Comparison of ENCODE assay signal across 8 cellular contexts in the genomic region with DNA sequence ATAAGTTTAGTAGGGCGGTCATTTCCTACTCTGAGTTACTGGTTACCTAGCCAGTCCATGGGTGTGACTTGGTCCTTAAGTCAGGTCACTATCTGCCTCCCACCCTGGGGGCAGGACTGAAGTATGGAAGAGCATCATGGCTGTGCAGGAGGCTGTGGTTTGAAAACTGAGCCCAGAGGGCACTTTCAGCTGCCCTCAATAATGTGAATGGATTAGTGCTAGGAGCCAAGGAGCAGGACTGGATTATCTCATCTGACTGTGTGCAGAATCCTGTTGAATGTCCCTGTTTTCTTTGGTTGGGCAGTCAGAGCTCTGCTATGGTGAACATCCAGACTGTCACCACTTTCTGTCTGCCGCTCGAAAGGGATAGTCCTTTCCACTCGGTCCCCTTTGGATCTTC. TPM values are rescaled to one million over a fixed set of nuclear protein-coding genes. Genes with fewer than 3 reads are reported as not detected.
A peak's percentile ranks its signal among the peaks of the same experiment; 100 is the strongest.
DNase-seq lines count a peak whose midpoint lies in the region; ATAC-seq and TF ChIP-seq lines count a peak whose summit lies in the region.

No MANE protein-coding gene starts in this region.

- intact Hi-C loops in mammary epithelial cell (cut with micrococcal nuclease): loop anchor here (2.0 to 10.0 kb wide), 5 partner anchors 108 to 604 kb away; no protein-coding TSS in a partner anchor

- H3K36me3 ChIP-seq in BE2C: peaks cover 24% of the 10 kb centered on the region
- peaks cover 25% of the 10 kb centered on the region; the same call in 1 of the 2 replicates for H3K36me3 ChIP-seq in HUES64 (ENCODE audit: insufficient read depth, low read length)
- peaks cover 3% of the 10 kb centered on the region for H3K36me3 ChIP-seq in mammary epithelial cell (ENCODE audit: insufficient read depth, low read length)

- H3K27me3 ChIP-seq in BE2C (no peaks in the 10 kb centered on the region), HUES64 (ENCODE audit: insufficient read depth, low read length) (no peaks in the 10 kb centered on the region), mammary epithelial cell (ENCODE audit: insufficient read depth, low read length) (no peaks in the 10 kb centered on the region)

- dilution Hi-C loops in mammary epithelial cell (cut with HindIII; ENCODE audit: low sequenced_read_pairs): no loop called here

- H3K9me3 ChIP-seq in BE2C: no peaks in the 10 kb centered on the region
- no peaks in the 10 kb centered on the region for H3K9me3 ChIP-seq in HUES64 (ENCODE audit: insufficient read depth, low read depth, low read length)
- no peaks in the 10 kb centered on the region for H3K9me3 ChIP-seq in mammary epithelial cell (replicated peaks; ENCODE audit: insufficient read depth, low read length)

- H3K4me3 ChIP-seq in BE2C (ENCODE audit: low read depth, low read length) (peak overlapping the region; percentile 94), HUES64 (ENCODE audit: low read length) (peak overlapping the region; percentile 98), mammary epithelial cell (replicated peaks in 1 of 3; ENCODE audit: insufficient read depth in 1 of 3, low read depth in 2 of 3, low read length in 3 of 3) (peak overlapping the region; percentile 67 to 78 (median 69))

- DNase-seq in BE2C (no peak), mammary epithelial cell (no peak), myocyte (ENCODE audit: low read depth) (peak; percentile 35), NCI-H226 (no peak), NCI-H446 treated with DMSO at 0.1 percent for 48 hours (lab: John Stamatoyannopoulos, UW) (no peak), dedifferentiated amniotic fluid mesenchymal stem cell (ENCODE audit: extremely low spot score) (no peak)

- WGBS in HUES64: 82% methylated on average over 4 of the region's 4 CpGs
- whole genome bisulfite sequencing in mammary epithelial cell (ENCODE audit: low coverage, missing lambda C conversion rate): 43% methylated on average over 4 of the region's 4 CpGs

- H3K9ac ChIP-seq in HUES64 (ENCODE audit: low read depth, low read length) (peak overlapping the region; percentile 99; the same call in 1 of the 2 replicates), mammary epithelial cell (ENCODE audit: insufficient read depth, low read length) (peak overlapping the region; percentile 67)

- no TSS peak for BruUV-seq in mammary epithelial cell (replicated peaks; lab: Mats Ljungman, UMichigan)

- peaks cover 6% of the 10 kb centered on the region for H4K20me1 ChIP-seq in mammary epithelial cell (ENCODE audit: insufficient read depth, low read length)

- peaks cover 60% of the 10 kb centered on the region for H3K79me2 ChIP-seq in mammary epithelial cell (ENCODE audit: insufficient read depth, low read length)

- H3K27ac ChIP-seq in HUES64 (ENCODE audit: low read depth, low read length) (no peak overlapping the region; the same call in 1 of the 2 replicates), mammary epithelial cell (ENCODE audit: insufficient read depth, low read depth, low read length) (peak overlapping the region; percentile 97)

- CTCF ChIA-PET in mammary epithelial cell (lab: Charles Lee; ENCODE audit: low non-redundant PET): no interaction called here

- TF ChIP-seq CTCF in BE2C (IDR thresholded peaks at IDR 0.05; ENCODE audit: low read depth, low read length): no peak
- TF ChIP-seq CTCF in mammary epithelial cell (conservative IDR thresholded peaks at IDR 0.05 in 1 of 2, IDR thresholded peaks at IDR 0.05 in 1 of 2; ENCODE audit: extremely low read depth in 1 of 2, insufficient read depth in 1 of 2, low read depth in 1 of 2, low read length in 2 of 2): no peak

- peaks cover 2% of the 10 kb centered on the region; the same call in 1 of the 2 replicates for H3K4me1 ChIP-seq in BE2C
- peaks cover 53% of the 10 kb centered on the region for H3K4me1 ChIP-seq in HUES64 (ENCODE audit: insufficient read depth, low read length)
- H3K4me1 ChIP-seq in mammary epithelial cell (ENCODE audit: insufficient read depth, low read length): peaks cover 24% of the 10 kb centered on the region

- no peak overlapping the region for H2AFZ ChIP-seq in mammary epithelial cell (ENCODE audit: low read depth, low read length)

- H3K4me2 ChIP-seq in mammary epithelial cell (ENCODE audit: insufficient read depth, low read depth, low read length): peak overlapping the region; percentile 89

- in situ Hi-C loops in mammary epithelial cell (cut with MboI; ENCODE audit: low sequenced_read_pairs in 2 of 2): no loop called here

- ATAC-seq in HG03378 (IDR thresholded peaks at IDR 0.05; ENCODE audit: unreplicated experiment): no peak

RNA-seq across cellular contexts. Expression of gene ATXN7L3B, which starts 1.6 kb away (rescaled TPM):
- polyA plus RNA-seq in BE2C (2012; ENCODE audit: insufficient read depth, insufficient read length, low read depth): 45.0 TPM
- 26.3 TPM for polyA plus RNA-seq in HUES64 (2013, experiment 1 of 2)
- 30.4 TPM for polyA plus RNA-seq in HUES64 (2013, experiment 2 of 2)
- total RNA-seq in mammary epithelial cell (10 to 100 TPM; 22.0 to 22.2 TPM), myocyte (31.8 and 35.9 TPM in 2 replicates)
- 11.3 TPM for polyA plus RNA-seq in mammary epithelial cell
- polyA minus RNA-seq in mammary epithelial cell: 22.9 TPM
- 20.0 TPM for polyA plus RNA-seq in myocyte (2012)
